In genomic region chr5:13985736-13986418, GRCh38 we compare ENCODE assay signal across 15 cellular contexts. TPM values are rescaled to one million over a fixed set of nuclear protein-coding genes. Genes with fewer than 3 reads are reported as not detected.
DNase-seq lines count a peak whose midpoint lies in the region; ATAC-seq, FAIRE-seq and TF ChIP-seq lines count a peak whose summit lies in the region.
"Had no signal": no experiment of that assay in that cellular context is flagged by ENCODE, and none has a peak within 500 bp of the region (broad histone marks: within the 10 kb centered on the region; RNA-seq: fewer than 3 reads in every experiment).

No MANE protein-coding gene starts in this region.

- peaks cover 0 to 3% (median 0%) of the 10 kb centered on the region in 4 donors for H3K4me1 ChIP-seq in transverse colon
- H3K4me1 ChIP-seq: HAP-1 had no signal

- WGBS in transverse colon (ENCODE audit: low coverage in 1 of 2), 2 donors: 65% methylated on average over 12 of the region's 12 CpGs; no CpG with 5 or more reads in 1 of the 2 donors

- TF ChIP-seq EP300 in transverse colon (IDR thresholded peaks at IDR 0.05; ENCODE audit: low read depth): no peak

- DNase-seq in AG04450 (ENCODE audit: low read depth, low spot score) (peak; percentile 70), HTR-8/SVneo (ENCODE audit: insufficient read length, low spot score) (peak; percentile 90), astrocyte of the spinal cord (ENCODE audit: low read depth, low spot score) (peak; percentile 82), kidney tubule cell (ENCODE audit: low spot score) (peak; percentile 96), transverse colon (no peak)
- no peak for DNase-seq in stimulated activated naive B cell treated with anti-CD40 and anti-IgM and Interleukin-4, amounts not matched to agents 10 μg/mL and 1 μg/mL and 100 μg/mL, for 72 hours
- no peak for DNase-seq in T-helper 2 cell treated with Interferon-gamma antibody and Interleukin-4, amounts not matched to agents 5 μg/mL and 100 μg/mL, for 36 hours (ENCODE audit: low spot score)
- DNase-seq in activated CD4-positive, alpha-beta memory T cell treated with anti-CD3 and anti-CD28 coated beads for 36 hours: no peak
- DNase-seq: COR-L47; NCI-H510A; stimulated activated CD4-positive, alpha-beta T cell treated with anti-CD3 and anti-CD28 coated beads, Interleukin-15, amount 100 ng/mL, for 24 hours had no signal

- H3K4me3 Mint-ChIP-seq in stimulated activated naive B cell treated with anti-CD40 and anti-IgM and Interleukin-4, amounts not matched to agents 10 μg/mL and 1 μg/mL and 100 μg/mL, for 72 hours: no peak overlapping the region
- H3K4me3 Mint-ChIP-seq in T-helper 2 cell treated with Interferon-gamma antibody and Interleukin-4, amounts not matched to agents 5 μg/mL and 100 μg/mL, for 36 hours: no peak overlapping the region
- no peak overlapping the region for H3K4me3 Mint-ChIP-seq in activated CD4-positive, alpha-beta memory T cell treated with anti-CD3 and anti-CD28 coated beads for 36 hours
- H3K4me3 Mint-ChIP-seq: activated T-helper 17 cell treated with anti-CD3 and anti-CD28 coated beads, Interleukin-2, amount 50 U/mL, for 72 hours; IgD-negative memory B cell had no signal

- H3K4me3 ChIP-seq in AG04450 (ENCODE audit: low read depth, low read length) (peak overlapping the region; percentile 27; the same call in 1 of the 2 replicates), astrocyte of the spinal cord (ENCODE audit: low read depth, low read length) (no peak overlapping the region), transverse colon (no peak overlapping the region)
- H3K4me3 ChIP-seq: HAP-1 had no signal

- no peak overlapping the region for H3K27ac Mint-ChIP-seq in stimulated activated naive B cell treated with anti-CD40 and anti-IgM and Interleukin-4, amounts not matched to agents 10 μg/mL and 1 μg/mL and 100 μg/mL, for 72 hours
- H3K27ac Mint-ChIP-seq in T-helper 2 cell treated with Interferon-gamma antibody and Interleukin-4, amounts not matched to agents 5 μg/mL and 100 μg/mL, for 36 hours: no peak overlapping the region
- H3K27ac Mint-ChIP-seq in activated CD4-positive, alpha-beta memory T cell treated with anti-CD3 and anti-CD28 coated beads for 36 hours: no peak overlapping the region
- H3K27ac Mint-ChIP-seq: activated T-helper 17 cell treated with anti-CD3 and anti-CD28 coated beads, Interleukin-2, amount 50 U/mL, for 72 hours; IgD-negative memory B cell had no signal

- in situ Hi-C loops in astrocyte of the spinal cord (cut with HindIII; ENCODE audit: low sequenced_read_pairs): loop anchor here (25.0 kb wide), 2 partner anchors 276 to 376 kb away; no protein-coding TSS in a partner anchor
- in situ Hi-C loops in transverse colon (cut with MboI; ENCODE audit: low pct_ligation_motif_present in 1 of 4, low pct_unique_long_range_greater_than_20kb in 1 of 4, low sequenced_read_pairs in 3 of 4): loop anchor here (25.0 kb wide), 5 partner anchors 126 to 1026 kb away; no protein-coding TSS in a partner anchor

- no peak for TF ChIP-seq CTCF in AG04450 (IDR thresholded peaks at IDR 0.05; ENCODE audit: low read depth, low read length)
- TF ChIP-seq CTCF in astrocyte of the spinal cord (IDR thresholded peaks at IDR 0.05; ENCODE audit: low read depth, low read length): no peak
- TF ChIP-seq CTCF in transverse colon (IDR thresholded peaks at IDR 0.05): no peak

- H3K9me3 ChIP-seq in AG04450 (ENCODE audit: control insufficient read depth, insufficient read depth, low read length): no peaks in the 10 kb centered on the region; the same call in 1 of the 2 replicates
- no peaks in the 10 kb centered on the region for H3K9me3 ChIP-seq in transverse colon
- H3K9me3 ChIP-seq: HAP-1 had no signal

- H3K4me1 Mint-ChIP-seq in stimulated activated naive B cell treated with anti-CD40 and anti-IgM and Interleukin-4, amounts not matched to agents 10 μg/mL and 1 μg/mL and 100 μg/mL, for 72 hours: peaks cover 0 to 4% of the 10 kb centered on the region in 2 donors
- no peaks in the 10 kb centered on the region for H3K4me1 Mint-ChIP-seq in T-helper 2 cell treated with Interferon-gamma antibody and Interleukin-4, amounts not matched to agents 5 μg/mL and 100 μg/mL, for 36 hours (ENCODE audit: low read depth)
- no peaks in the 10 kb centered on the region for H3K4me1 Mint-ChIP-seq in activated CD4-positive, alpha-beta memory T cell treated with anti-CD3 and anti-CD28 coated beads for 36 hours (ENCODE audit: low read depth)
- H3K4me1 Mint-ChIP-seq: activated T-helper 17 cell treated with anti-CD3 and anti-CD28 coated beads, Interleukin-2, amount 50 U/mL, for 72 hours had no signal

- peaks cover 7 to 35% of the 10 kb centered on the region in 2 donors for H3K27me3 Mint-ChIP-seq in stimulated activated naive B cell treated with anti-CD40 and anti-IgM and Interleukin-4, amounts not matched to agents 10 μg/mL and 1 μg/mL and 100 μg/mL, for 72 hours
- H3K27me3 Mint-ChIP-seq in T-helper 2 cell treated with Interferon-gamma antibody and Interleukin-4, amounts not matched to agents 5 μg/mL and 100 μg/mL, for 36 hours (ENCODE audit: low read depth): no peaks in the 10 kb centered on the region
- no peaks in the 10 kb centered on the region for H3K27me3 Mint-ChIP-seq in activated CD4-positive, alpha-beta memory T cell treated with anti-CD3 and anti-CD28 coated beads for 36 hours

- peak; percentile 89 for FAIRE-seq in HTR-8/SVneo (lab: Jason Lieb, UNC)

- H3K9me3 Mint-ChIP-seq in stimulated activated naive B cell treated with anti-CD40 and anti-IgM and Interleukin-4, amounts not matched to agents 10 μg/mL and 1 μg/mL and 100 μg/mL, for 72 hours: no peaks in the 10 kb centered on the region
- H3K9me3 Mint-ChIP-seq in T-helper 2 cell treated with Interferon-gamma antibody and Interleukin-4, amounts not matched to agents 5 μg/mL and 100 μg/mL, for 36 hours: no peaks in the 10 kb centered on the region
- no peaks in the 10 kb centered on the region for H3K9me3 Mint-ChIP-seq in activated CD4-positive, alpha-beta memory T cell treated with anti-CD3 and anti-CD28 coated beads for 36 hours
- H3K9me3 Mint-ChIP-seq: activated T-helper 17 cell treated with anti-CD3 and anti-CD28 coated beads, Interleukin-2, amount 50 U/mL, for 72 hours had no signal

- no peak for ATAC-seq in stimulated activated naive B cell treated with anti-CD40 and anti-IgM and Interleukin-4, amounts not matched to agents 10 μg/mL and 1 μg/mL and 100 μg/mL, for 72 hours (replicated peaks)
- ATAC-seq: activated T-helper 17 cell treated with anti-CD3 and anti-CD28 coated beads, Interleukin-2, amount 50 U/mL, for 72 hours had no signal

- TF ChIP-seq POLR2A in transverse colon (IDR thresholded peaks at IDR 0.05): no peak

- H3K27me3 ChIP-seq in AG04450 (ENCODE audit: control insufficient read depth, insufficient read depth, low read length): no peaks in the 10 kb centered on the region
- H3K27me3 ChIP-seq in transverse colon: no peaks in the 10 kb centered on the region

- intact Hi-C loops in activated CD4-positive, alpha-beta memory T cell treated with anti-CD3 and anti-CD28 coated beads for 36 hours (cut with micrococcal nuclease): loop anchor here (5.0 to 10.0 kb wide), 2 partner anchors 366 to 659 kb away; no protein-coding TSS in a partner anchor
- intact Hi-C loops in transverse colon (cut with DNase I; ENCODE audit: low total_unique reads): loop anchor here (5.0 to 10.0 kb wide), 2 partner anchors 369 to 1549 kb away; no protein-coding TSS in a partner anchor

- no peaks in the 10 kb centered on the region for H3K36me3 Mint-ChIP-seq in stimulated activated naive B cell treated with anti-CD40 and anti-IgM and Interleukin-4, amounts not matched to agents 10 μg/mL and 1 μg/mL and 100 μg/mL, for 72 hours
- H3K36me3 Mint-ChIP-seq in T-helper 2 cell treated with Interferon-gamma antibody and Interleukin-4, amounts not matched to agents 5 μg/mL and 100 μg/mL, for 36 hours (ENCODE audit: low read depth): no peaks in the 10 kb centered on the region
- H3K36me3 Mint-ChIP-seq in activated CD4-positive, alpha-beta memory T cell treated with anti-CD3 and anti-CD28 coated beads for 36 hours: no peaks in the 10 kb centered on the region

- POLR2A ChIA-PET in AG04450 (lab: Yijun Ruan, JAX): interaction anchor here (0.7 to 1.0 kb wide), 2 partner anchors 8 to 112 kb away, joined by 3 to 4 read pairs; no protein-coding TSS in a partner anchor
- POLR2A ChIA-PET in activated CD4-positive, alpha-beta memory T cell treated with anti-CD3 and anti-CD28 coated beads for 36 hours (lab: Charles Lee): no interaction called here

- no peaks in the 10 kb centered on the region for H3K36me3 ChIP-seq in transverse colon
- H3K36me3 ChIP-seq: HAP-1 had no signal

- CTCF ChIA-PET in AG04450 (lab: Charles Lee): interaction anchor here (0.7 to 1.4 kb wide), 3 partner anchors 9 to 284 kb away, joined by 3 to 4 read pairs (median 4); no protein-coding TSS in a partner anchor
- CTCF ChIA-PET in activated CD4-positive, alpha-beta memory T cell treated with anti-CD3 and anti-CD28 coated beads for 36 hours (lab: Charles Lee): interaction anchor here (2.0 kb wide), 1 partner anchor 284 kb away, joined by 8 read pairs; no protein-coding TSS in a partner anchor

- H3K27ac ChIP-seq in AG04450 (ENCODE audit: low read depth, low read length) (peak overlapping the region; percentile 95), transverse colon (no peak overlapping the region)

RNA-seq across cellular contexts. Expression of gene DNAH5, which starts 41.4 kb away (rescaled TPM):
- polyA plus RNA-seq in AG04450 (2011; rRNA removed): 9.9 and 12.4 TPM in 2 replicates
- polyA minus RNA-seq in AG04450 (2011; rRNA and poly(A)+ RNA removed): 25.4 and 31.5 TPM in 2 replicates
- total RNA-seq in activated CD4-positive, alpha-beta memory T cell treated with anti-CD3 and anti-CD28 coated beads for 36 hours: not detected
- 1 to 10 TPM in 1 of 4 donors, under 1 TPM in 3; 0.20 to 1.5 (median 0.53) TPM for total RNA-seq in transverse colon
- total RNA-seq: activated T-helper 17 cell treated with anti-CD3 and anti-CD28 coated beads, Interleukin-2, amount 50 U/mL, for 72 hours; T-helper 2 cell treated with Interferon-gamma antibody and Interleukin-4, amounts not matched to agents 100 ng/mL and 5 ng/mL, for 36 hours had no signal
- polyA plus RNA-seq: IgD-negative memory B cell had no signal

Comparison
In these comparisons a context has a peak if more than half of its experiments do, and no peak if none do; other contexts are left out.
1. DNase-seq: peak in AG04450 (single experiment), HTR-8/SVneo (single experiment), astrocyte of the spinal cord (single experiment) and kidney tubule cell (single experiment); none in stimulated activated naive B cell treated with anti-CD40 and anti-IgM and Interleukin-4, amounts not matched to agents 10 μg/mL and 1 μg/mL and 100 μg/mL, for 72 hours (single experiment), T-helper 2 cell treated with Interferon-gamma antibody and Interleukin-4, amounts not matched to agents 5 μg/mL and 100 μg/mL, for 36 hours (single experiment), activated CD4-positive, alpha-beta memory T cell treated with anti-CD3 and anti-CD28 coated beads for 36 hours (single experiment) and transverse colon (single experiment).